16 cellular contexts compared by ENCODE assay signal in the genomic region with DNA sequence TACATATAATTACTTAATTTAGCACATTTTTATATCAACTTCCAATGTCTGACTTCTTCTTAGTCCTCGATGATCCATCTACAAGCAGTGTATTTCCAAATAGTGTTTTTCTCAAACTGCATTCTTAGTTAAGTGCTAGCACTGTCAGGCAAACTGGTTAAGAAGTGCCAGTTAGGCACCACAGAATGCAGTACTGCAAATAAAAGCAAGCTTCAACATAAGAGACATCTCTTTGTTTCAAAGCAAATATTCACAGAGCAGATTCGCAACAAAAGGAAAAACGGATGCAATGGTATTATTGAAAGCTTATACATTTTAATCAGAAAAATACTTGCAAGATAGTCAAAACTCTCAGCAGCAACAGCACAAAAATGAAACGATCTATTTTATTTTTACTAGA.
"Had no signal": no experiment of that assay in that cellular context is flagged by ENCODE, and none has a peak within 500 bp of the region (broad histone marks: within the 10 kb centered on the region; RNA-seq: fewer than 3 reads in every experiment).

No MANE protein-coding gene starts in this region.

- H3K36me3 ChIP-seq: adrenal gland, ovary had no signal

- H3K27me3 ChIP-seq: adrenal gland, hepatocyte, ovary had no signal

- H3K27ac ChIP-seq: adrenal gland, hepatocyte, ovary had no signal

- H3K9me3 ChIP-seq: adrenal gland, ovary had no signal

- H3K27me3 Mint-ChIP-seq: stimulated activated naive CD8-positive, alpha-beta T cell treated with anti-CD3 and anti-CD28 coated beads, Interleukin-15, Interleukin-2, amounts not matched to agents 100 ng/mL and 50 ng/mL, for 24 hours had no signal

- H3K4me2 ChIP-seq: hepatocyte had no signal

- DNase-seq: activated CD4-positive, alpha-beta T cell treated with anti-CD3 and anti-CD28 coated beads, Interleukin-2, amount 50 U/mL, for 4 hours; activated CD8-positive, alpha-beta memory T cell treated with anti-CD3 and anti-CD28 coated beads, Interleukin-2, amount 50 U/mL, for 4 hours; activated naive CD4-positive, alpha-beta T cell treated with anti-CD3 and anti-CD28 coated beads, Interleukin-2, amount 50 U/mL, for 16 hours; central memory CD4-positive, alpha-beta T cell; endodermal cell; erythroblast; kidney; mesendoderm; ovary; stimulated activated CD4-positive, alpha-beta T cell treated with anti-CD3 and anti-CD28 coated beads, Interleukin-12 subunit alpha, Interleukin-12 subunit beta, amount 100 ng/mL, for 4 hours had no signal

- H2AFZ ChIP-seq: hepatocyte had no signal

- H3K4me3 Mint-ChIP-seq: endodermal cell; neural crest cell; stimulated activated naive CD8-positive, alpha-beta T cell treated with anti-CD3 and anti-CD28 coated beads, Interleukin-15, Interleukin-2, amounts not matched to agents 100 ng/mL and 50 ng/mL, for 24 hours; T-helper 1 cell treated with Interleukin-12 subunit alpha and Interleukin-12 subunit beta and Interleukin-4 antibody, amounts not matched to agents 30 μg/mL and 1 μg/mL, for 36 hours had no signal

- H3K9me3 Mint-ChIP-seq: activated T-helper 2 cell treated with anti-CD3 and anti-CD28 coated beads, Interferon-gamma antibody, Interleukin-2, Interleukin-4, amounts not matched to agents 10 μg/mL and 5 μg/mL and 100 μg/mL, durations not matched to agents 14 hours and 24 hours and 36 hours; endodermal cell; neural crest cell; stimulated activated naive CD8-positive, alpha-beta T cell treated with anti-CD3 and anti-CD28 coated beads, Interleukin-15, Interleukin-2, amounts not matched to agents 100 ng/mL and 50 ng/mL, for 24 hours; T-helper 1 cell treated with Interleukin-12 subunit alpha and Interleukin-12 subunit beta and Interleukin-4 antibody, amounts not matched to agents 30 μg/mL and 1 μg/mL, for 36 hours had no signal

- H3K27ac Mint-ChIP-seq: activated T-helper 2 cell treated with anti-CD3 and anti-CD28 coated beads, Interferon-gamma antibody, Interleukin-2, Interleukin-4, amounts not matched to agents 10 μg/mL and 5 μg/mL and 100 μg/mL, durations not matched to agents 14 hours and 24 hours and 36 hours; endodermal cell; stimulated activated naive CD8-positive, alpha-beta T cell treated with anti-CD3 and anti-CD28 coated beads, Interleukin-15, Interleukin-2, amounts not matched to agents 100 ng/mL and 50 ng/mL, for 24 hours; T-helper 1 cell treated with Interleukin-12 subunit alpha and Interleukin-12 subunit beta and Interleukin-4 antibody, amounts not matched to agents 30 μg/mL and 1 μg/mL, for 36 hours had no signal

- H3K4me3 ChIP-seq: adrenal gland, hepatocyte, ovary had no signal
